Comparison of ENCODE assay signal across 25 cellular contexts in genomic region chr2:229704231-229704630, GRCh38. TPM values are rescaled to one million over a fixed set of nuclear protein-coding genes. Genes with fewer than 3 reads are reported as not detected.
A peak's percentile ranks its signal among the peaks of the same experiment; 100 is the strongest.
DNase-seq lines count a peak whose midpoint lies in the region; ATAC-seq and TF ChIP-seq lines count a peak whose summit lies in the region.
"Had no signal": no experiment of that assay in that cellular context is flagged by ENCODE, and none has a peak within 500 bp of the region (broad histone marks: within the 10 kb centered on the region; RNA-seq: fewer than 3 reads in every experiment).

No MANE protein-coding gene starts in this region.

- CTCF ChIA-PET in CD4-positive, alpha-beta T cell (lab: Charles Lee) = no interaction called here

- no peak overlapping the region for H3K27ac Mint-ChIP-seq in CD4-positive, alpha-beta T cell
- H3K27ac Mint-ChIP-seq: HFFc6, IgD-negative memory B cell had no signal

- H3K27me3 ChIP-seq in CD4-positive, alpha-beta T cell (ENCODE audit: control insufficient read depth, insufficient read depth, low read length) = peaks cover 14% of the 10 kb centered on the region
- H3K27me3 ChIP-seq: BLaER1, SJCRH30 had no signal

- H3K27ac ChIP-seq in caudate nucleus (ENCODE audit: low read depth, low read length) = peak overlapping the region; percentile 93
- H3K27ac ChIP-seq in CD4-positive, alpha-beta T cell (ENCODE audit: low read depth, low read length) = no peak overlapping the region
- H3K27ac ChIP-seq: BLaER1, GM23248, KMS-11, SJCRH30 had no signal

- no peaks in the 10 kb centered on the region for H3K36me3 Mint-ChIP-seq in CD4-positive, alpha-beta T cell (ENCODE audit: low read depth)
- H3K36me3 Mint-ChIP-seq: CD4-positive, CD25-positive, alpha-beta regulatory T cell; IgD-negative memory B cell had no signal

- DNase-seq in Ammon's horn (ENCODE audit: low spot score) = peak; percentile 63
- DNase-seq in caudate nucleus (lab: John Stamatoyannopoulos, UW) = peak in 2 of 61 donors; percentile 6 to 25
- peak; percentile 9 to 66 for DNase-seq in hippocampal formation (lab: John Stamatoyannopoulos, UW)
- peak; percentile 95 for DNase-seq in pons (ENCODE audit: low spot score)
- DNase-seq in CD4-positive, alpha-beta T cell = no peak
- no peak for DNase-seq in stimulated activated CD4-positive, alpha-beta T cell treated with anti-CD3 and anti-CD28 coated beads, Interleukin-2, amount 100 ng/mL, for 48 hours
- no peak for DNase-seq in Right ventricle myocardium inferior (ENCODE audit: missing footprints)
- DNase-seq in G401 (ENCODE audit: low spot score) = no peak
- DNase-seq: CD4-positive, CD25-positive, alpha-beta regulatory T cell; COR-L47; DMS53; GM23248; H7; HFFc6; NCI-H1092; NCI-H1417 treated with DMSO at 0.1 percent for 48 hours; NCI-H187; NCI-H446 treated with DMSO at 0.1 percent for 48 hours; NCI-H82; NK-92 treated with Interleukin-12 subunit alpha and Interleukin-12 subunit beta, amount 100 ng/mL, for 24 hours; PC-3; SJCRH30 had no signal

- POLR2A ChIA-PET in CD4-positive, alpha-beta T cell (lab: Charles Lee) = no interaction called here

- ATAC-seq in CD4-positive, alpha-beta T cell (ENCODE audit: poor library complexity) = no peak
- no peak for ATAC-seq in Right ventricle myocardium inferior
- ATAC-seq: PC-3 had no signal

- no peaks in the 10 kb centered on the region for H3K9me3 Mint-ChIP-seq in CD4-positive, alpha-beta T cell
- H3K9me3 Mint-ChIP-seq: HFFc6, IgD-negative memory B cell had no signal

- in situ Hi-C loops in G401 (cut with HindIII; ENCODE audit: low sequenced_read_pairs) = no loop called here

- intact Hi-C loops in CD4-positive, alpha-beta T cell (cut with DNase I, micrococcal nuclease) = no loop called here
- intact Hi-C loops in Right ventricle myocardium inferior (cut with DNase I) = no loop called here

- peaks cover 46% of the 10 kb centered on the region for H3K27me3 Mint-ChIP-seq in CD4-positive, alpha-beta T cell

- H3K4me3 Mint-ChIP-seq in CD4-positive, alpha-beta T cell = no peak overlapping the region
- H3K4me3 Mint-ChIP-seq: CD4-positive, CD25-positive, alpha-beta regulatory T cell; HFFc6; IgD-negative memory B cell had no signal

- TF ChIP-seq CTCF in CD4-positive, alpha-beta T cell (IDR thresholded peaks at IDR 0.05) = no peak

- H3K9me3 ChIP-seq in CD4-positive, alpha-beta T cell (ENCODE audit: control insufficient read depth, low read length) = no peaks in the 10 kb centered on the region
- H3K9me3 ChIP-seq: BLaER1, SJCRH30 had no signal

- H3K4me1 Mint-ChIP-seq in CD4-positive, alpha-beta T cell (ENCODE audit: low read depth) = no peaks in the 10 kb centered on the region
- H3K4me1 Mint-ChIP-seq: CD4-positive, CD25-positive, alpha-beta regulatory T cell; IgD-negative memory B cell had no signal

RNA-seq across cellular contexts. Expression of gene DNER, which starts 10.1 kb away (rescaled TPM):
- total RNA-seq in CD4-positive, alpha-beta T cell = not detected
- 3.3 TPM for total RNA-seq in Right ventricle myocardium inferior
- not detected in 2 replicates for total RNA-seq in G401 (2014; rRNA removed; shearing (Covaris generic))
- total RNA-seq: CD4-positive, CD25-positive, alpha-beta regulatory T cell had no signal

Comparison
In these comparisons a context has a peak if more than half of its experiments do, and no peak if none do; other contexts are left out.
1. DNase-seq: peak in Ammon's horn (single experiment), hippocampal formation (2 of 2) and pons (single experiment); none in CD4-positive, alpha-beta T cell (0 of 10), stimulated activated CD4-positive, alpha-beta T cell treated with anti-CD3 and anti-CD28 coated beads, Interleukin-2, amount 100 ng/mL, for 48 hours (0 of 2), Right ventricle myocardium inferior (single experiment) and G401 (single experiment).